ENCODE assay signal across 37 cellular contexts in genomic region chr1:63359561-63359960, GRCh38. TPM values are rescaled to one million over a fixed set of nuclear protein-coding genes. Genes with fewer than 3 reads are reported as not detected.
"Had no signal": no experiment of that assay in that cellular context is flagged by ENCODE, and none has a peak within 500 bp of the region (broad histone marks: within the 10 kb centered on the region; RNA-seq: fewer than 3 reads in every experiment).

No MANE protein-coding gene starts in this region.

- H3K4me3 ChIP-seq: MG63 had no signal

- H3K9me3 ChIP-seq: MG63 had no signal

- H3K36me3 ChIP-seq: MG63 had no signal

- DNase-seq: Karpas-422, Kasumi-1, MG63, MM.1S, MV-4-11, NCI-H1048, NCI-H1092, NCI-H1092 treated with DMSO at 0.1 percent for 48 hours, NCI-H1105, NCI-H1105 treated with DMSO at 0.1 percent for 48 hours, NCI-H1417, NCI-H1417 treated with DMSO at 0.1 percent for 48 hours, NCI-H1436, NCI-H1436 treated with DMSO at 0.1 percent for 48 hours, NCI-H146, NCI-H1694, NCI-H1694 treated with DMSO at 0.1 percent for 48 hours, NCI-H187, NCI-H187 treated with DMSO at 0.1 percent for 48 hours, NCI-H1930, NCI-H2029, NCI-H2029 treated with DMSO at 0.1 percent for 48 hours, NCI-H2081, NCI-H2081 treated with DMSO at 0.1 percent for 48 hours, NCI-H2107, NCI-H2171, NCI-H2171 treated with DMSO at 0.1 percent for 48 hours, NCI-H2227 treated with DMSO at 0.1 percent for 48 hours, NCI-H226, NCI-H345, NCI-H446, NCI-H446 treated with DMSO at 0.1 percent for 48 hours, NCI-H510A, NCI-H510A treated with DMSO at 0.1 percent for 48 hours, NCI-H524 had no signal

RNA-seq across cellular contexts. Expression of gene FOXD3, which starts 37.2 kb away (rescaled TPM):
- total RNA-seq: LHCN-M2, MCF 10A had no signal
